1 cellular context compared by ENCODE assay signal in genomic region chr13:38180670-38181069, GRCh38.
TF ChIP-seq lines count a peak whose summit lies in the region.

No MANE protein-coding gene starts in this region.

TF ChIP-seq in SK-N-SH treated with all-trans-retinoic acid at 6 μM for 48 hours, 23 proteins besides CTCF, POLR2A, EP300 and RAD21 (continued from another document):
- TF ChIP-seq PATZ1 (CRISPR knock-in tag; IDR thresholded peaks at IDR 0.05; ENCODE audit: borderline replicate concordance) = no peak
- no peak for TF ChIP-seq BACH2 (CRISPR knock-in tag; IDR thresholded peaks at IDR 0.05; ENCODE audit: borderline replicate concordance)
- no peak for TF ChIP-seq CREB5 (CRISPR knock-in tag; IDR thresholded peaks at IDR 0.05; ENCODE audit: low read depth)
- no peak for TF ChIP-seq ZFP3 (CRISPR knock-in tag; IDR thresholded peaks at IDR 0.05)
- no peak for TF ChIP-seq SNAI2 (CRISPR knock-in tag; IDR thresholded peaks at IDR 0.05)
- no peak for TF ChIP-seq ZNF8 (CRISPR knock-in tag; IDR thresholded peaks at IDR 0.05)
- TF ChIP-seq ZC3H10 (CRISPR knock-in tag; IDR thresholded peaks at IDR 0.05) = no peak
- no peak for TF ChIP-seq TSHZ2 (CRISPR knock-in tag; IDR thresholded peaks at IDR 0.05)
